Comparison of ENCODE assay signal across 18 cellular contexts in the genomic region with DNA sequence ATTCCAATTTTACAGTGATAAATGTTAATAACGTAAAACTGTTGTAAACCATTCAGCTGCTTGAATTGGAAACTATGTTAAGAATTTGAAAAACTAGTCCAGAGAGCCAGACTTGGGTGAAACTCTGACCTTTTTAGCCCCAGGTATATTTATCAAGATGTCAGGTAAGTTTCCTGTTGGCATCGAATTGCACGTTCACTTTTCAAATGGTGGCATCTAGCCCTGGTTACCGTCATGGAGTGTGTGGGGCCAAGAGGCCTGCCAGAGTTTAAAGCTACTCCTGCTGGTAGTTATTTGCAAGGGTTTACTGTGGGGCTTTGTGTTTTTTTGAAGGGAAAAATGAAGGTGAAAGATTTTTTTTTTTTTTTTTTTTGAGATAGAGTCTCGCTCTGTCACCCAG.
A peak's percentile ranks its signal among the peaks of the same experiment; 100 is the strongest.
DNase-seq lines count a peak whose midpoint lies in the region; ATAC-seq and TF ChIP-seq lines count a peak whose summit lies in the region.
"Had no signal": no experiment of that assay in that cellular context is flagged by ENCODE, and none has a peak within 500 bp of the region (broad histone marks: within the 10 kb centered on the region; RNA-seq: fewer than 3 reads in every experiment).

No MANE protein-coding gene starts in this region.

- H3K27ac ChIP-seq in PC-9 (no peak overlapping the region), gastroesophageal sphincter (peak overlapping the region in 3 of 4 donors; percentile 42 to 65 (median 63)), endodermal cell (ENCODE audit: low read depth, low read length) (no peak overlapping the region)

- BruUV-seq in Caco-2 (replicated peaks; lab: Mats Ljungman, UMichigan) (no TSS peak), PC-9 (replicated peaks; lab: Mats Ljungman, UMichigan) (no TSS peak)

- POLR2A ChIA-PET in Caco-2 (lab: Charles Lee) (interaction anchor here (0.6 kb wide), 1 partner anchor 134 kb away, joined by 4 read pairs; no protein-coding TSS in a partner anchor), PC-9 (lab: Charles Lee; ENCODE audit: unreplicated experiment) (no interaction called here)

- H4K20me1 ChIP-seq in PC-9 (ENCODE audit: insufficient read depth) = no peaks in the 10 kb centered on the region

- CTCF ChIA-PET in Caco-2 (lab: Charles Lee) = no interaction called here
- CTCF ChIA-PET in PC-9 (lab: Charles Lee) = no interaction called here

- TF ChIP-seq EP300 in gastroesophageal sphincter (IDR thresholded peaks at IDR 0.05) = no peak

- ATAC-seq in gastroesophageal sphincter = peak; percentile 76
- ATAC-seq: HCT116, K562, PC-3 had no signal

- no peaks in the 10 kb centered on the region for H3K9me2 ChIP-seq in PC-9 (ENCODE audit: insufficient read depth)

- no peaks in the 10 kb centered on the region for H3K79me2 ChIP-seq in PC-9 (ENCODE audit: low read depth)

- no peaks in the 10 kb centered on the region for H3K27me3 Mint-ChIP-seq in Caco-2 (ENCODE audit: insufficient read depth, unreplicated experiment)
- no peaks in the 10 kb centered on the region for H3K27me3 Mint-ChIP-seq in progenitor cell of endocrine pancreas
- peaks cover 5% of the 10 kb centered on the region for H3K27me3 Mint-ChIP-seq in endodermal cell (ENCODE audit: insufficient read depth)
- H3K27me3 Mint-ChIP-seq: B cell; CD4-positive, alpha-beta memory T cell had no signal

- H3K4me3 ChIP-seq in Caco-2 (ENCODE audit: low read depth, low read length) (no peak overlapping the region), PC-9 (no peak overlapping the region), gastroesophageal sphincter (no peak overlapping the region), endodermal cell (ENCODE audit: low read length) (no peak overlapping the region)
- H3K4me3 ChIP-seq: K562 had no signal

- no peak overlapping the region for H3K4me3 Mint-ChIP-seq in Caco-2 (ENCODE audit: unreplicated experiment)
- H3K4me3 Mint-ChIP-seq in progenitor cell of endocrine pancreas (ENCODE audit: low read depth) = no peak overlapping the region
- H3K4me3 Mint-ChIP-seq in endodermal cell = no peak overlapping the region
- H3K4me3 Mint-ChIP-seq: B cell; CD4-positive, alpha-beta memory T cell had no signal

- H3K4me1 Mint-ChIP-seq in Caco-2 (ENCODE audit: low read depth, unreplicated experiment) = peaks cover 6% of the 10 kb centered on the region
- H3K4me1 Mint-ChIP-seq in progenitor cell of endocrine pancreas (ENCODE audit: low read depth) = peaks cover 9% of the 10 kb centered on the region
- peaks cover 6% of the 10 kb centered on the region for H3K4me1 Mint-ChIP-seq in endodermal cell
- H3K4me1 Mint-ChIP-seq: B cell; CD4-positive, alpha-beta memory T cell had no signal

- no peaks in the 10 kb centered on the region for H3K9me3 ChIP-seq in Caco-2
- H3K9me3 ChIP-seq in PC-9 (ENCODE audit: insufficient read depth, low read depth) = no peaks in the 10 kb centered on the region
- no peaks in the 10 kb centered on the region for H3K9me3 ChIP-seq in gastroesophageal sphincter
- H3K9me3 ChIP-seq in endodermal cell (ENCODE audit: control insufficient read depth, low read length) = no peaks in the 10 kb centered on the region

- peak overlapping the region; percentile 53 for H3K27ac Mint-ChIP-seq in Caco-2 (ENCODE audit: unreplicated experiment)
- peak overlapping the region; percentile 92 for H3K27ac Mint-ChIP-seq in progenitor cell of endocrine pancreas
- no peak overlapping the region for H3K27ac Mint-ChIP-seq in endodermal cell
- H3K27ac Mint-ChIP-seq: B cell; CD4-positive, alpha-beta memory T cell had no signal

- H3K9ac ChIP-seq in endodermal cell (ENCODE audit: extremely low read depth, low read length, poor library complexity, severe bottlenecking) = no peak overlapping the region

- no peak overlapping the region for H3K4me2 ChIP-seq in PC-9

- intact Hi-C loops in Caco-2 (cut with micrococcal nuclease; ENCODE audit: unreplicated experiment) (no loop called here), PC-9 (cut with micrococcal nuclease; ENCODE audit: unreplicated experiment) (loop anchor here (1.0 to 5.0 kb wide), 4 partner anchors 22 to 274 kb away; no protein-coding TSS in a partner anchor)

- no peak overlapping the region for H2AFZ ChIP-seq in PC-9

- H3K4me1 ChIP-seq in Caco-2 (peaks cover 10% of the 10 kb centered on the region), PC-9 (replicated peaks; ENCODE audit: insufficient read depth) (no peaks in the 10 kb centered on the region), gastroesophageal sphincter (peaks cover 0 to 17% (median 0%) of the 10 kb centered on the region in 3 donors), endodermal cell (ENCODE audit: control insufficient read depth, insufficient read depth, low read length) (no peaks in the 10 kb centered on the region)

- H3K36me3 Mint-ChIP-seq in Caco-2 (ENCODE audit: insufficient read depth, unreplicated experiment) (peaks cover 50% of the 10 kb centered on the region), progenitor cell of endocrine pancreas (ENCODE audit: insufficient read depth) (peaks cover 29% of the 10 kb centered on the region), endodermal cell (ENCODE audit: low read depth) (peaks cover 12% of the 10 kb centered on the region)
- H3K36me3 Mint-ChIP-seq: CD4-positive, alpha-beta memory T cell had no signal

- 52 to 60% methylated on average over 4 to 5 of the region's 5 CpGs for WGBS in gastroesophageal sphincter (ENCODE audit: low coverage in 1 of 2), 2 donors
- 95 to 96% methylated on average over 4 to 5 of the region's 5 CpGs for WGBS in endodermal cell (ENCODE audit: insufficient coverage in 1 of 2, insufficient read length in 1 of 2), 2 experiments

- TF ChIP-seq CTCF in Caco-2 (IDR thresholded peaks at IDR 0.05; ENCODE audit: insufficient read depth in 1 of 2, low read depth in 1 of 2, low read length in 1 of 2, severe bottlenecking in 1 of 2, unreplicated experiment in 1 of 2) = no peak
- no peak for TF ChIP-seq CTCF in PC-9 (conservative IDR thresholded peaks at IDR 0.05)
- TF ChIP-seq CTCF in gastroesophageal sphincter (IDR thresholded peaks at IDR 0.05) = peak in 3 of 4 experiments; percentile 40 to 52 (median 50)
- TF ChIP-seq CTCF in progenitor cell of endocrine pancreas (IDR thresholded peaks at IDR 0.05; ENCODE audit: unreplicated experiment) = peak; percentile 28
- TF ChIP-seq CTCF in endodermal cell (conservative IDR thresholded peaks at IDR 0.05) = no peak

- peak in 1 of 2 experiments; percentile 13 for DNase-seq in Caco-2
- DNase-seq in PC-9 = peak; percentile 64 to 71
- no peak for DNase-seq in progenitor cell of endocrine pancreas (ENCODE audit: low spot score, unreplicated experiment)
- no peak for DNase-seq in endodermal cell
- DNase-seq in 8988T = no peak
- no peak for DNase-seq in NCI-H2029 (lab: John Stamatoyannopoulos, UW)
- DNase-seq: ACHN; CD4-positive, alpha-beta memory T cell; DND-41; GF-D8; NCI-H1092; NCI-H345; NCI-H69; PC-3 had no signal

- no peaks in the 10 kb centered on the region; the same call in 1 of the 2 replicates for H3K36me3 ChIP-seq in Caco-2 (ENCODE audit: control insufficient read depth, insufficient read depth, low read length)
- 0 out of 2 replicates have a peak, but pooled peaks cover 8% of the 10 kb centered on the region for H3K36me3 ChIP-seq in PC-9 (ENCODE audit: low read depth)
- peaks cover 0 to 82% of the 10 kb centered on the region in 2 donors for H3K36me3 ChIP-seq in gastroesophageal sphincter
- peaks cover 87% of the 10 kb centered on the region for H3K36me3 ChIP-seq in endodermal cell (ENCODE audit: control insufficient read depth, insufficient read depth, low read length)

- H3F3A ChIP-seq in PC-9 (ENCODE audit: insufficient read depth, low read depth) = no peaks in the 10 kb centered on the region

- H3K9me3 Mint-ChIP-seq in Caco-2 (ENCODE audit: unreplicated experiment) (no peaks in the 10 kb centered on the region), progenitor cell of endocrine pancreas (ENCODE audit: low read depth) (no peaks in the 10 kb centered on the region), endodermal cell (no peaks in the 10 kb centered on the region)

- H3K27me3 ChIP-seq in Caco-2 (replicated peaks; ENCODE audit: control insufficient read depth, insufficient read depth, low read length) = no peaks in the 10 kb centered on the region
- H3K27me3 ChIP-seq in PC-9 (ENCODE audit: insufficient read depth, low read depth) = no peaks in the 10 kb centered on the region
- H3K27me3 ChIP-seq in gastroesophageal sphincter = no peaks in the 10 kb centered on the region
- no peaks in the 10 kb centered on the region for H3K27me3 ChIP-seq in endodermal cell (ENCODE audit: control insufficient read depth, insufficient read depth, low read length, poor library complexity, severe bottlenecking)

- TF ChIP-seq POLR2A in gastroesophageal sphincter (IDR thresholded peaks at IDR 0.05) = no peak

Comparison
In these comparisons a context has a peak if more than half of its experiments do, and no peak if none do; other contexts are left out.
1. DNase-seq: peak in PC-9 (2 of 2); none in progenitor cell of endocrine pancreas (single experiment), endodermal cell (single experiment), 8988T (single experiment) and NCI-H2029 (single experiment).
2. CTCF ChIP-seq: peak in gastroesophageal sphincter (3 of 4) and progenitor cell of endocrine pancreas (single experiment); none in Caco-2 (0 of 2), PC-9 (single experiment) and endodermal cell (single experiment).
3. H3K27ac ChIP-seq: peak in gastroesophageal sphincter (3 of 4); none in PC-9 (single experiment) and endodermal cell (single experiment).